Comparison of ENCODE assay signal across 1 cellular context in the genomic region with DNA sequence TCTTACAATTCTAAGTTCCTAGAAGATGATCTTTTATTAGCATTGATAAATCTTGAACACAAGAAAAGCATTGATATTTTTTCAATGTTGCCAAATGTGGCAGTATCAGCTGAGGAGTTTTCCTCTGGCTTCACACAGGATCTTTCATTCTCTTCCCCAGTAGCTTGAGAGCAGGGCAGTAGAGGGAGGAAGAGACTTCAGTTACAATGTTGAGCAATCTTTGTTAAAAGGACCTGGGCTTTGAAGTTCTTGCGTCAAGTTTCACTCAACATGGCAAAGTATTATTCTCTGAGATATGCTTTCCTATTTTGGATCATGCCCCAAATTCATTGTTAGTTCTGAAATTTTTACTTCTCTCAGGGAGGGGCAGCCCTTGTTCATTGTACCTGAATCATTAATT.
TF ChIP-seq lines count a peak whose summit lies in the region.

No MANE protein-coding gene starts in this region.

TF ChIP-seq in SK-N-SH, 30 proteins besides CTCF, POLR2A, EP300 and RAD21 (continued from another document):
- TF ChIP-seq ZBTB33 (IDR thresholded peaks at IDR 0.05; ENCODE audit: borderline replicate concordance, low read depth), result no peak
- TF ChIP-seq MEF2A (IDR thresholded peaks at IDR 0.05; ENCODE audit: borderline replicate concordance, low read depth), result no peak
